Comparison of ENCODE assay signal across 18 cellular contexts in genomic region chr7:27579565-27579964, GRCh38.
DNase-seq lines count a peak whose midpoint lies in the region; ATAC-seq, FAIRE-seq and TF ChIP-seq lines count a peak whose summit lies in the region.
"Had no signal": no experiment of that assay in that cellular context is flagged by ENCODE, and none has a peak within 500 bp of the region (broad histone marks: within the 10 kb centered on the region; RNA-seq: fewer than 3 reads in every experiment).

No MANE protein-coding gene starts in this region.

- TF ChIP-seq CTCF in kidney (IDR thresholded peaks at IDR 0.05; ENCODE audit: borderline replicate concordance, extremely low read depth, insufficient read depth) (no peak), osteocyte (IDR thresholded peaks at IDR 0.05) (no peak)

- H3K4me3 Mint-ChIP-seq in CD4-positive, alpha-beta memory T cell: no peak overlapping the region
- H3K4me3 Mint-ChIP-seq in osteocyte (ENCODE audit: unreplicated experiment): no peak overlapping the region
- H3K4me3 Mint-ChIP-seq: CD4-positive, CD25-positive, alpha-beta regulatory T cell; H9 had no signal

- H3K9me3 ChIP-seq in kidney (ENCODE audit: control insufficient read depth in 1 of 2, low read length in 2 of 2): no peaks in the 10 kb centered on the region
- H3K9me3 ChIP-seq in CD4-positive, alpha-beta memory T cell (ENCODE audit: control insufficient read depth in 1 of 2, low read length in 2 of 2): no peaks in the 10 kb centered on the region
- H3K9me3 ChIP-seq: MG63 had no signal

- H3K4me1 Mint-ChIP-seq in CD4-positive, alpha-beta memory T cell: peaks cover 0 to 2% (median 0%) of the 10 kb centered on the region in 4 donors
- no peaks in the 10 kb centered on the region for H3K4me1 Mint-ChIP-seq in osteocyte (ENCODE audit: unreplicated experiment)

- H3K9me3 Mint-ChIP-seq in CD4-positive, alpha-beta memory T cell: no peaks in the 10 kb centered on the region
- peaks cover 3% of the 10 kb centered on the region for H3K9me3 Mint-ChIP-seq in osteocyte (ENCODE audit: unreplicated experiment)
- H3K9me3 Mint-ChIP-seq: CD4-positive, CD25-positive, alpha-beta regulatory T cell; H9 had no signal

- no peak for ATAC-seq in HG03196 (IDR thresholded peaks at IDR 0.05; ENCODE audit: unreplicated experiment)
- ATAC-seq: SK-N-SH treated with all-trans-retinoic acid at 6 μM for 48 hours had no signal

- POLR2A ChIA-PET in CD4-positive, alpha-beta memory T cell (lab: Charles Lee; ENCODE audit: partially characterized antibody): no interaction called here

- peaks cover 0 to 4% of the 10 kb centered on the region in 2 donors for H3K36me3 Mint-ChIP-seq in CD4-positive, alpha-beta memory T cell
- peaks cover 7% of the 10 kb centered on the region for H3K36me3 Mint-ChIP-seq in osteocyte (ENCODE audit: unreplicated experiment)
- H3K36me3 Mint-ChIP-seq: CD4-positive, CD25-positive, alpha-beta regulatory T cell had no signal

- no peak for DNase-seq in H54 (ENCODE audit: insufficient read length, low spot score)
- peak; percentile 4 for DNase-seq in RPMI7951 (ENCODE audit: low read depth)
- DNase-seq in kidney: no peak
- peak; percentile 82 for DNase-seq in renal cortical epithelial cell (ENCODE audit: low read depth)
- no peak for DNase-seq in CD4-positive, alpha-beta memory T cell
- DNase-seq in osteocyte (ENCODE audit: extremely low spot score, unreplicated experiment): no peak
- DNase-seq: CD4-positive, CD25-positive, alpha-beta regulatory T cell; COR-L47; DMS79; H9; Karpas-422; MG63; NCI-H1417 treated with DMSO at 0.1 percent for 48 hours; NCI-H187; NCI-H446; NCI-H526 had no signal

- H3K27me3 ChIP-seq in CD4-positive, alpha-beta memory T cell (ENCODE audit: insufficient read depth, low read length): no peaks in the 10 kb centered on the region
- H3K27me3 ChIP-seq: MG63 had no signal

- no peaks in the 10 kb centered on the region for H3K36me3 ChIP-seq in kidney (ENCODE audit: control insufficient read depth in 1 of 2, insufficient read depth in 2 of 2, low read length in 2 of 2)
- no peaks in the 10 kb centered on the region for H3K36me3 ChIP-seq in CD4-positive, alpha-beta memory T cell (ENCODE audit: insufficient read depth, low read length)
- H3K36me3 ChIP-seq: MG63 had no signal

- no peak overlapping the region for H3K27ac Mint-ChIP-seq in CD4-positive, alpha-beta memory T cell
- H3K27ac Mint-ChIP-seq in osteocyte (ENCODE audit: unreplicated experiment): no peak overlapping the region
- H3K27ac Mint-ChIP-seq: CD4-positive, CD25-positive, alpha-beta regulatory T cell; H9 had no signal

- no peak for TF ChIP-seq POLR2A in H54 (IDR thresholded peaks at IDR 0.05; ENCODE audit: low read depth, low read length)

- intact Hi-C loops in kidney (cut with DNase I): loop anchor here (10.0 kb wide), 1 partner anchor 375 kb away; the partner anchor contains the start of gene HOXA13
- intact Hi-C loops in CD4-positive, alpha-beta memory T cell (cut with micrococcal nuclease): loop anchor here (5.0 kb wide), 1 partner anchor 367 kb away; no protein-coding TSS in a partner anchor

- no peak overlapping the region for H3K27ac ChIP-seq in kidney (ENCODE audit: low read depth in 2 of 2, low read length in 2 of 2)
- H3K27ac ChIP-seq in CD4-positive, alpha-beta memory T cell (ENCODE audit: low read depth, low read length): no peak overlapping the region

- peaks cover 0 to 11% of the 10 kb centered on the region in 2 donors for H3K4me1 ChIP-seq in kidney (ENCODE audit: control insufficient read depth in 1 of 2, insufficient read depth in 1 of 2, low read depth in 1 of 2, low read length in 2 of 2)
- no peaks in the 10 kb centered on the region for H3K4me1 ChIP-seq in CD4-positive, alpha-beta memory T cell (ENCODE audit: insufficient read depth, low read length)

- CTCF ChIA-PET in CD4-positive, alpha-beta memory T cell (lab: Charles Lee; ENCODE audit: partially characterized antibody): no interaction called here

- H3K9ac ChIP-seq in kidney (ENCODE audit: low read length in 2 of 2): no peak overlapping the region

- no peak overlapping the region for H3K4me3 ChIP-seq in kidney (ENCODE audit: low read length in 2 of 2)
- no peak overlapping the region for H3K4me3 ChIP-seq in CD4-positive, alpha-beta memory T cell (ENCODE audit: low read length in 2 of 2)
- H3K4me3 ChIP-seq: MG63 had no signal

- H3K27me3 Mint-ChIP-seq in CD4-positive, alpha-beta memory T cell: no peaks in the 10 kb centered on the region
- H3K27me3 Mint-ChIP-seq in osteocyte (ENCODE audit: unreplicated experiment): no peaks in the 10 kb centered on the region
- H3K27me3 Mint-ChIP-seq: CD4-positive, CD25-positive, alpha-beta regulatory T cell had no signal

- FAIRE-seq in H54 (lab: Jason Lieb, UNC): peak; percentile 97
- peak; percentile 71 for FAIRE-seq in kidney (lab: Jason Lieb, UNC)

Comparison
In these comparisons a context has a peak if more than half of its experiments do, and no peak if none do; other contexts are left out.
1. DNase-seq: peak in RPMI7951 (single experiment) and renal cortical epithelial cell (single experiment); none in H54 (single experiment), kidney (single experiment), CD4-positive, alpha-beta memory T cell (0 of 5) and osteocyte (single experiment).